ENCODE assay signal across 26 cellular contexts in the genomic region with DNA sequence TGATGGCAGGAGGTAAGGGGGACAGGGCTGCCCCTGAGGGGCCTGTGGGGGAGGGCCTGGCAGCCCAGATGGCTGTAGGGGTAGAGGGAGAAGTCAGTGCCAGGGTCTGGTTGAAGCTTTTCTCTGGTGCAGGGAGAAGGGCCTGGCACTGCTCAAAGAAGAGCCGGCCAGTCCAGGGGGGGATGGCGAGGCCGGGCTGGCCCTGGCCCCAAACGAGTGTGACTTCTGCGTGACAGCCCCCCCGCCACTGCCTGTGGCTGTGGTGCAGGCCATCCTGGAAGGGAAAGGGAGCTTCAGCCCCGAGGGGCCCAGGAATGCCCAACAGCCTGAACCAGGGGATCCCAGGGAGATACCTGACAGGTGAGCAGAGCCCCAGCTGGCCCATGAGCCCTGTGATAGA. TPM values are rescaled to one million over a fixed set of nuclear protein-coding genes. Genes with fewer than 3 reads are reported as not detected.
DNase-seq lines count a peak whose midpoint lies in the region; ATAC-seq and TF ChIP-seq lines count a peak whose summit lies in the region.
"Had no signal": no experiment of that assay in that cellular context is flagged by ENCODE, and none has a peak within 500 bp of the region (broad histone marks: within the 10 kb centered on the region; RNA-seq: fewer than 3 reads in every experiment).

No MANE protein-coding gene starts in this region.

- TF ChIP-seq CTCF in CD4-positive, alpha-beta T cell (IDR thresholded peaks at IDR 0.05): no peak
- TF ChIP-seq CTCF in HEK293 (tag by site-specific recombination; IDR thresholded peaks at IDR 0.05): no peak
- TF ChIP-seq CTCF in psoas muscle (IDR thresholded peaks at IDR 0.05): no peak
- TF ChIP-seq CTCF in GM20000 (IDR thresholded peaks at IDR 0.05; ENCODE audit: extremely low read depth, missing control alignments): no peak

- no peak for ATAC-seq in CD4-positive, alpha-beta T cell (ENCODE audit: poor library complexity)
- no peak for ATAC-seq in psoas muscle
- ATAC-seq: CD8-positive, alpha-beta T cell; GM12878; Panc1 had no signal

- H3K9me3 ChIP-seq in CD4-positive, alpha-beta T cell (ENCODE audit: control insufficient read depth, low read length): no peaks in the 10 kb centered on the region
- H3K9me3 ChIP-seq in HEK293 (ENCODE audit: control insufficient read depth, insufficient read depth, low read depth, low read length): no peaks in the 10 kb centered on the region
- no peaks in the 10 kb centered on the region for H3K9me3 ChIP-seq in psoas muscle

- 78 to 92% (median 85%) methylated on average over 7 of the region's 7 CpGs for WGBS in psoas muscle, 3 donors

- no peak overlapping the region for H3K27ac ChIP-seq in CD4-positive, alpha-beta T cell (ENCODE audit: low read depth, low read length)
- H3K27ac ChIP-seq in HEK293 (ENCODE audit: extremely low read depth, low read depth, low read length) (no peak overlapping the region), psoas muscle (peak overlapping the region; percentile 97)
- H3K27ac ChIP-seq: KMS-11 had no signal

- H3K4me3 Mint-ChIP-seq in CD4-positive, alpha-beta T cell: peak overlapping the region; percentile 4
- no peak overlapping the region for H3K4me3 Mint-ChIP-seq in dendritic cell treated with granulocyte-macrophage colony-stimulating factor and Interleukin-4, amounts not matched to agents 40 ng/mL and 50 ng/mL, for 4 days
- H3K4me3 Mint-ChIP-seq: CD8-positive, alpha-beta T cell had no signal

- DNase-seq in CD4-positive, alpha-beta T cell: no peak
- peak in 1 of 2 donors; percentile 12 for DNase-seq in psoas muscle
- no peak for DNase-seq in posterior cingulate gyrus
- DNase-seq in amniotic stem cell (lab: John Stamatoyannopoulos, UW): no peak
- no peak for DNase-seq in GM20000 (ENCODE audit: low spot score)
- DNase-seq in NCI-H146 treated with DMSO at 0.1 percent for 48 hours (lab: John Stamatoyannopoulos, UW; ENCODE audit: unreplicated experiment): no peak
- DNase-seq: C1 segment of cervical spinal cord; CD8-positive, alpha-beta T cell; DMS 273 treated with DMSO at 0.1 percent for 48 hours; DMS79; EL; GDM1; HCEC 1CT; IMR-90; MM.1S; NCI-H1417; NCI-H1694 treated with DMSO at 0.1 percent for 48 hours; NCI-H2081; NCI-H2227 treated with DMSO at 0.1 percent for 48 hours; NCI-H526 treated with DMSO at 0.1 percent for 48 hours had no signal

- no peak overlapping the region for H3K27ac Mint-ChIP-seq in CD4-positive, alpha-beta T cell
- peak overlapping the region; percentile 80 for H3K27ac Mint-ChIP-seq in dendritic cell treated with granulocyte-macrophage colony-stimulating factor and Interleukin-4, amounts not matched to agents 40 ng/mL and 50 ng/mL, for 4 days
- H3K27ac Mint-ChIP-seq: CD8-positive, alpha-beta T cell had no signal

- peaks cover 34% of the 10 kb centered on the region for H3K4me1 Mint-ChIP-seq in CD4-positive, alpha-beta T cell (ENCODE audit: low read depth)
- peaks cover 89% of the 10 kb centered on the region for H3K4me1 Mint-ChIP-seq in dendritic cell treated with granulocyte-macrophage colony-stimulating factor and Interleukin-4, amounts not matched to agents 40 ng/mL and 50 ng/mL, for 4 days (ENCODE audit: low read depth)

- POLR2A ChIA-PET in CD4-positive, alpha-beta T cell (lab: Charles Lee): interaction anchor here (1.2 to 1.7 kb wide), 3 partner anchors 8 to 17 kb away, joined by 4 to 5 read pairs (median 5); a partner anchor contains a TSS
- POLR2A ChIA-PET in HEK293 (lab: Yijun Ruan, JAX): no interaction called here

- H3K27me3 ChIP-seq in CD4-positive, alpha-beta T cell (ENCODE audit: control insufficient read depth, insufficient read depth, low read length): peaks cover 87% of the 10 kb centered on the region
- H3K27me3 ChIP-seq in psoas muscle (ENCODE audit: insufficient read depth in 3 of 3, low read length in 2 of 3): no peaks in the 10 kb centered on the region

- H3K36me3 ChIP-seq in HEK293 (ENCODE audit: control insufficient read depth in 2 of 2, insufficient read depth in 1 of 2, low read length in 2 of 2) (peaks cover 0 to 3% of the 10 kb centered on the region in 2 experiments; a peak in 1 of 3 replicates), psoas muscle (ENCODE audit: insufficient read depth in 1 of 2, low read depth in 1 of 2) (peaks cover 0 to 20% of the 10 kb centered on the region in 2 donors)

- no peaks in the 10 kb centered on the region for H3K9me3 Mint-ChIP-seq in CD4-positive, alpha-beta T cell
- H3K9me3 Mint-ChIP-seq in dendritic cell treated with granulocyte-macrophage colony-stimulating factor and Interleukin-4, amounts not matched to agents 40 ng/mL and 50 ng/mL, for 4 days: no peaks in the 10 kb centered on the region
- H3K9me3 Mint-ChIP-seq: CD8-positive, alpha-beta T cell had no signal

- intact Hi-C loops in CD4-positive, alpha-beta T cell (cut with DNase I, micrococcal nuclease): no loop called here
- intact Hi-C loops in dendritic cell treated with granulocyte-macrophage colony-stimulating factor and Interleukin-4, amounts not matched to agents 40 ng/mL and 50 ng/mL, for 4 days (cut with micrococcal nuclease): no loop called here
- intact Hi-C loops in psoas muscle (cut with DNase I): no loop called here
- intact Hi-C loops in posterior cingulate gyrus (cut with DNase I): no loop called here

- H3K4me3 ChIP-seq in HEK293 (ENCODE audit: low read depth, low read length): no peak overlapping the region
- H3K4me3 ChIP-seq in psoas muscle: no peak overlapping the region
- H3K4me3 ChIP-seq: GM12878 had no signal

- CTCF ChIA-PET in CD4-positive, alpha-beta T cell (lab: Charles Lee): no interaction called here
- CTCF ChIA-PET in HEK293 (lab: Yijun Ruan, JAX): interaction anchor here (0.5 to 2.3 kb wide), 6 partner anchors 9 to 207 kb away, joined by 3 to 11 read pairs (median 4); a partner anchor contains a TSS

- H3K27me3 Mint-ChIP-seq in CD4-positive, alpha-beta T cell: peaks cover 82% of the 10 kb centered on the region
- H3K27me3 Mint-ChIP-seq in dendritic cell treated with granulocyte-macrophage colony-stimulating factor and Interleukin-4, amounts not matched to agents 40 ng/mL and 50 ng/mL, for 4 days: peaks cover 77% of the 10 kb centered on the region

- H3K4me1 ChIP-seq in HEK293 (ENCODE audit: control insufficient read depth, insufficient read depth, low read length) (no peaks in the 10 kb centered on the region; the same call in 1 of the 2 replicates), psoas muscle (peaks cover 40% of the 10 kb centered on the region)

- H3K36me3 Mint-ChIP-seq in CD4-positive, alpha-beta T cell (ENCODE audit: low read depth): no peaks in the 10 kb centered on the region
- peaks cover 50% of the 10 kb centered on the region for H3K36me3 Mint-ChIP-seq in dendritic cell treated with granulocyte-macrophage colony-stimulating factor and Interleukin-4, amounts not matched to agents 40 ng/mL and 50 ng/mL, for 4 days (ENCODE audit: low read depth)
- H3K36me3 Mint-ChIP-seq: CD8-positive, alpha-beta T cell had no signal

TF ChIP-seq in HEK293, 187 proteins besides CTCF, POLR2A, EP300 and RAD21:
- TF ChIP-seq, protein P1, sequence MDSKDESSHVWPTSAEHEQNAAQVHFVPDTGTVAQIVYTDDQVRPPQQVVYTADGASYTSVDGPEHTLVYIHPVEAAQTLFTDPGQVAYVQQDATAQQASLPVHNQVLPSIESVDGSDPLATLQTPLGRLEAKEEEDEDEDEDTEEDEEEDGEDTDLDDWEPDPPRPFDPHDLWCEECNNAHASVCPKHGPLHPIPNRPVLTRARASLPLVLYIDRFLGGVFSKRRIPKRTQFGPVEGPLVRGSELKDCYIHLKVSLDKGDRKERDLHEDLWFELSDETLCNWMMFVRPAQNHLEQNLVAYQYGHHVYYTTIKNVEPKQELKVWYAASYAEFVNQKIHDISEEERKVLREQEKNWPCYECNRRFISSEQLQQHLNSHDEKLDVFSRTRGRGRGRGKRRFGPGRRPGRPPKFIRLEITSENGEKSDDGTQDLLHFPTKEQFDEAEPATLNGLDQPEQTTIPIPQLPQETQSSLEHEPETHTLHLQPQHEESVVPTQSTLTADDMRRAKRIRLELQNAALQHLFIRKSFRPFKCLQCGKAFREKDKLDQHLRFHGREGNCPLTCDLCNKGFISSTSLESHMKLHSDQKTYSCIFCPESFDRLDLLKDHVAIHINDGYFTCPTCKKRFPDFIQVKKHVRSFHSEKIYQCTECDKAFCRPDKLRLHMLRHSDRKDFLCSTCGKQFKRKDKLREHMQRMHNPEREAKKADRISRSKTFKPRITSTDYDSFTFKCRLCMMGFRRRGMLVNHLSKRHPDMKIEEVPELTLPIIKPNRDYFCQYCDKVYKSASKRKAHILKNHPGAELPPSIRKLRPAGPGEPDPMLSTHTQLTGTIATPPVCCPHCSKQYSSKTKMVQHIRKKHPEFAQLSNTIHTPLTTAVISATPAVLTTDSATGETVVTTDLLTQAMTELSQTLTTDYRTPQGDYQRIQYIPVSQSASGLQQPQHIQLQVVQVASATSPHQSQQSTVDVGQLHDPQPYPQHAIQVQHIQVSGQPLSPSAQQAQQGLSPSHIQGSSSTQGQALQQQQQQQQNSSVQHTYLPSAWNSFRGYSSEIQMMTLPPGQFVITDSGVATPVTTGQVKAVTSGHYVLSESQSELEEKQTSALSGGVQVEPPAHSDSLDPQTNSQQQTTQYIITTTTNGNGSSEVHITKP (tag by site-specific recombination; IDR thresholded peaks at IDR 0.05): peak; percentile 31; the same call in 1 of the 2 replicates
- TF ChIP-seq ZNF341 (tag by site-specific recombination; IDR thresholded peaks at IDR 0.05; ENCODE audit: low read depth) (0 out of 2 replicates have a peak, but pooled peaks have one; percentile 17), ZBTB8A (tag by site-specific recombination; IDR thresholded peaks at IDR 0.05) (no peak)

RNA-seq across cellular contexts. Expression of a gene that starts 2.8 kb away (rescaled TPM):
- total RNA-seq in CD4-positive, alpha-beta T cell: 1 to 10 TPM; 1.1 to 1.2 TPM
- 100 to 1,000 TPM in 2 of 4 donors, 10 to 100 TPM in 2; 53.6 to 114 (median 88.0) TPM for total RNA-seq in psoas muscle
- polyA plus RNA-seq in psoas muscle: 100 to 1,000 TPM in 1 of 3 donors, 10 to 100 TPM in 2; 90.6 to 133 (median 93.9) TPM

RNA-seq across cellular contexts. Expression of a gene that starts 3.0 kb away (rescaled TPM):
- total RNA-seq in CD4-positive, alpha-beta T cell: 10 to 100 TPM; 19.7 to 26.1 TPM
- 10 to 100 TPM; 44.3 to 97.3 (median 57.6) TPM for total RNA-seq in psoas muscle
- 10 to 100 TPM; 15.1 to 47.8 (median 47.4) TPM for polyA plus RNA-seq in psoas muscle
- total RNA-seq: H1 had no signal

RNA-seq across cellular contexts. Expression of a gene that starts 7.8 kb away (rescaled TPM):
- total RNA-seq in CD4-positive, alpha-beta T cell: 10 to 100 TPM; 11.5 to 11.6 TPM
- total RNA-seq in psoas muscle: 1 to 10 TPM; 4.5 to 8.6 (median 5.9) TPM
- polyA plus RNA-seq in psoas muscle: 1 to 10 TPM; 5.1 to 8.0 (median 5.9) TPM
- total RNA-seq: H1 had no signal

RNA-seq across cellular contexts. Expression of a gene that starts 7.9 kb away (rescaled TPM):
- total RNA-seq in CD4-positive, alpha-beta T cell: 10 to 100 TPM; 32.4 to 34.0 TPM
- 1 to 10 TPM; 3.9 to 6.7 (median 5.9) TPM for total RNA-seq in psoas muscle
- polyA plus RNA-seq in psoas muscle: 10 to 100 TPM in 2 of 3 donors, 1 to 10 TPM in 1; 7.4 to 14.2 (median 10.7) TPM

RNA-seq across cellular contexts. Expression of a gene that starts 16.2 kb away (rescaled TPM):
- total RNA-seq in CD4-positive, alpha-beta T cell: 10 to 100 TPM in 1 of 2 experiments, 1 to 10 TPM in 1; 9.7 to 10.6 TPM
- 1 to 10 TPM; 5.9 to 8.0 (median 6.6) TPM for total RNA-seq in psoas muscle
- polyA plus RNA-seq in psoas muscle: 1 to 10 TPM; 4.2 to 9.7 (median 4.5) TPM

Comparison
In these comparisons a context has a peak if more than half of its experiments do, and no peak if none do; other contexts are left out.
1. RNA of a gene that starts 2.8 kb away (total RNA-seq): 53.6 to 114 TPM in psoas muscle; 1.1 to 1.2 TPM in CD4-positive, alpha-beta T cell; every median in the first group is over 10 times any median in the second.